Comparison of ENCODE assay signal across 1 cellular context in genomic region chr5:127958421-127959011, GRCh38.
TF ChIP-seq lines count a peak whose summit lies in the region.

No MANE protein-coding gene starts in this region.

TF ChIP-seq in HepG2, 621 proteins besides CTCF, POLR2A, EP300 and RAD21 (continued from another document and continues in another):
- TF ChIP-seq ZNF609 (CRISPR knock-in tag; IDR thresholded peaks at IDR 0.05; ENCODE audit: borderline replicate concordance): peak; percentile 86
- no peak for TF ChIP-seq ZMYM3 (CRISPR knock-in tag; IDR thresholded peaks at IDR 0.05)
- TF ChIP-seq RXRB (CRISPR knock-in tag; IDR thresholded peaks at IDR 0.05; ENCODE audit: borderline replicate concordance): no peak
- TF ChIP-seq PRMT3 (CRISPR knock-in tag; IDR thresholded peaks at IDR 0.05; ENCODE audit: borderline replicate concordance, low read depth): no peak
- TF ChIP-seq ZNF362 (CRISPR knock-in tag; IDR thresholded peaks at IDR 0.05; ENCODE audit: borderline replicate concordance): no peak
- no peak for TF ChIP-seq ZNF441 (CRISPR knock-in tag; IDR thresholded peaks at IDR 0.05; ENCODE audit: borderline replicate concordance)
- TF ChIP-seq RERE (CRISPR knock-in tag; IDR thresholded peaks at IDR 0.05; ENCODE audit: low read depth): peak; percentile 61; the same call in 1 of the 2 replicates
- 0 out of 2 replicates have a peak, but pooled peaks have one; percentile 8 for TF ChIP-seq CEBPG (CRISPR knock-in tag; IDR thresholded peaks at IDR 0.05)
- 0 out of 2 replicates have a peak, but pooled peaks have one; percentile 7 for TF ChIP-seq HNF4A (CRISPR knock-in tag; IDR thresholded peaks at IDR 0.05)
- TF ChIP-seq, protein P1, sequence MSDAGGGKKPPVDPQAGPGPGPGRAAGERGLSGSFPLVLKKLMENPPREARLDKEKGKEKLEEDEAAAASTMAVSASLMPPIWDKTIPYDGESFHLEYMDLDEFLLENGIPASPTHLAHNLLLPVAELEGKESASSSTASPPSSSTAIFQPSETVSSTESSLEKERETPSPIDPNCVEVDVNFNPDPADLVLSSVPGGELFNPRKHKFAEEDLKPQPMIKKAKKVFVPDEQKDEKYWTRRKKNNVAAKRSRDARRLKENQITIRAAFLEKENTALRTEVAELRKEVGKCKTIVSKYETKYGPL (CRISPR knock-in tag; IDR thresholded peaks at IDR 0.05): peak; percentile 29; the same call in 1 of the 2 replicates
- TF ChIP-seq PHF21A (CRISPR knock-in tag; IDR thresholded peaks at IDR 0.05): peak; percentile 38; the same call in 1 of the 2 replicates
- TF ChIP-seq NKX3-1 (CRISPR knock-in tag; IDR thresholded peaks at IDR 0.05): 0 out of 2 replicates have a peak, but pooled peaks have one; percentile 36
- no peak for TF ChIP-seq SOX13 (IDR thresholded peaks at IDR 0.05)
- peak in 1 of 2 experiments; percentile 66; a peak in 2 of 4 replicates for TF ChIP-seq SOX13 (CRISPR knock-in tag; conservative IDR thresholded peaks at IDR 0.05 in 1 of 2, IDR thresholded peaks at IDR 0.05 in 1 of 2)
- TF ChIP-seq MIER3 (CRISPR knock-in tag; IDR thresholded peaks at IDR 0.05; ENCODE audit: borderline replicate concordance): no peak
- TF ChIP-seq NR2F2 (IDR thresholded peaks at IDR 0.05; ENCODE audit: borderline replicate concordance, low read depth): 0 out of 2 replicates have a peak, but pooled peaks have one; percentile 31
- TF ChIP-seq ETV5 (CRISPR knock-in tag; IDR thresholded peaks at IDR 0.05; ENCODE audit: borderline replicate concordance): peak; percentile 36; the same call in 1 of the 2 replicates
- TF ChIP-seq ZNF740 (CRISPR knock-in tag; IDR thresholded peaks at IDR 0.05): no peak
- peak; percentile 58 for TF ChIP-seq ARID5B (CRISPR knock-in tag; IDR thresholded peaks at IDR 0.05)
- TF ChIP-seq PITX1 (CRISPR knock-in tag; IDR thresholded peaks at IDR 0.05): 0 out of 2 replicates have a peak, but pooled peaks have one; percentile 38
- TF ChIP-seq TCF7 (IDR thresholded peaks at IDR 0.05; ENCODE audit: low read depth): peak; percentile 83
- TF ChIP-seq, protein P2, sequence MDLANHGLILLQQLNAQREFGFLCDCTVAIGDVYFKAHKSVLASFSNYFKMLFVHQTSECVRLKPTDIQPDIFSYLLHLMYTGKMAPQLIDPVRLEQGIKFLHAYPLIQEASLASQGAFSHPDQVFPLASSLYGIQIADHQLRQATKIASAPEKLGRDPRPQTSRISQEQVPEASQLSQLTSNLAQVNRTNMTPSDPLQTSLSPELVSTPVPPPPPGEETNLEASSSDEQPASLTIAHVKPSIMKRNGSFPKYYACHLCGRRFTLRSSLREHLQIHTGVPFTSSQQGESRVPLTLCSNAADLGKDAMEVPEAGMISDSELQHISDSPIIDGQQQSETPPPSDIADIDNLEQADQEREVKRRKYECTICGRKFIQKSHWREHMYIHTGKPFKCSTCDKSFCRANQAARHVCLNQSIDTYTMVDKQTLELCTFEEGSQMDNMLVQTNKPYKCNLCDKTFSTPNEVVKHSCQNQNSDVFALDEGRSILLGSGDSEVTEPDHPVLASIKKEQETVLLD (CRISPR knock-in tag; IDR thresholded peaks at IDR 0.05; ENCODE audit: low read depth): no peak
- no peak for TF ChIP-seq ZNF432 (CRISPR knock-in tag; IDR thresholded peaks at IDR 0.05; ENCODE audit: borderline replicate concordance)
- no peak for TF ChIP-seq GZF1 (CRISPR knock-in tag; IDR thresholded peaks at IDR 0.05)
- no peak for TF ChIP-seq SOX6 (IDR thresholded peaks at IDR 0.05)
- TF ChIP-seq SOX6 (CRISPR knock-in tag; IDR thresholded peaks at IDR 0.05): peak; percentile 57; the same call in 1 of the 2 replicates
- no peak for TF ChIP-seq CBFB (CRISPR knock-in tag; IDR thresholded peaks at IDR 0.05)
- TF ChIP-seq, protein P3, sequence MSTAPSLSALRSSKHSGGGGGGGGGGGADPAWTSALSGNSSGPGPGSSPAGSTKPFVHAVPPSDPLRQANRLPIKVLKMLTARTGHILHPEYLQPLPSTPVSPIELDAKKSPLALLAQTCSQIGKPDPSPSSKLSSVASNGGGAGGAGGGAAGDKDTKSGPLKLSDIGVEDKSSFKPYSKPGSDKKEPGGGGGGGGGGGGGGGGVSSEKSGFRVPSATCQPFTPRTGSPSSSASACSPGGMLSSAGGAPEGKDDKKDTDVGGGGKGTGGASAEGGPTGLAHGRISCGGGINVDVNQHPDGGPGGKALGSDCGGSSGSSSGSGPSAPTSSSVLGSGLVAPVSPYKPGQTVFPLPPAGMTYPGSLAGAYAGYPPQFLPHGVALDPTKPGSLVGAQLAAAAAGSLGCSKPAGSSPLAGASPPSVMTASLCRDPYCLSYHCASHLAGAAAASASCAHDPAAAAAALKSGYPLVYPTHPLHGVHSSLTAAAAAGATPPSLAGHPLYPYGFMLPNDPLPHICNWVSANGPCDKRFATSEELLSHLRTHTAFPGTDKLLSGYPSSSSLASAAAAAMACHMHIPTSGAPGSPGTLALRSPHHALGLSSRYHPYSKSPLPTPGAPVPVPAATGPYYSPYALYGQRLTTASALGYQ (CRISPR knock-in tag; IDR thresholded peaks at IDR 0.05): peak; percentile 65; the same call in 1 of the 2 replicates
- TF ChIP-seq CCDC6 (CRISPR knock-in tag; IDR thresholded peaks at IDR 0.05): no peak
- no peak for TF ChIP-seq IRF1 (CRISPR knock-in tag; IDR thresholded peaks at IDR 0.05; ENCODE audit: low read depth)
- peak; percentile 69; the same call in 1 of the 2 replicates for TF ChIP-seq SOX5 (CRISPR knock-in tag; IDR thresholded peaks at IDR 0.05; ENCODE audit: borderline replicate concordance)
- TF ChIP-seq, protein P4, sequence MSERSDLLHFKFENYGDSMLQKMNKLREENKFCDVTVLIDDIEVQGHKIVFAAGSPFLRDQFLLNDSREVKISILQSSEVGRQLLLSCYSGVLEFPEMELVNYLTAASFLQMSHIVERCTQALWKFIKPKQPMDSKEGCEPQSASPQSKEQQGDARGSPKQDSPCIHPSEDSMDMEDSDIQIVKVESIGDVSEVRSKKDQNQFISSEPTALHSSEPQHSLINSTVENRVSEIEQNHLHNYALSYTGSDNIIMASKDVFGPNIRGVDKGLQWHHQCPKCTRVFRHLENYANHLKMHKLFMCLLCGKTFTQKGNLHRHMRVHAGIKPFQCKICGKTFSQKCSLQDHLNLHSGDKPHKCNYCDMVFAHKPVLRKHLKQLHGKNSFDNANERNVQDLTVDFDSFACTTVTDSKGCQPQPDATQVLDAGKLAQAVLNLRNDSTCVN (CRISPR knock-in tag; IDR thresholded peaks at IDR 0.05; ENCODE audit: borderline replicate concordance): no peak
- no peak for TF ChIP-seq NR2F6 (IDR thresholded peaks at IDR 0.05)
- TF ChIP-seq NR2F6 (CRISPR knock-in tag; IDR thresholded peaks at IDR 0.05): 0 out of 2 replicates have a peak, but pooled peaks have one; percentile 7
- TF ChIP-seq HHEX (CRISPR knock-in tag; IDR thresholded peaks at IDR 0.05): peak; percentile 76
